1 cellular context compared by ENCODE assay signal in genomic region chr1:9723068-9723805, GRCh38.
TF ChIP-seq lines count a peak whose summit lies in the region.

No MANE protein-coding gene starts in this region.

TF ChIP-seq in GM23338, 12 proteins besides CTCF, POLR2A, EP300 and RAD21 (continued from another document):
- TF ChIP-seq ZNF462 (CRISPR knock-in tag; IDR thresholded peaks at IDR 0.05), result no peak
